Comparison of ENCODE assay signal across 1 cellular context in the genomic region with DNA sequence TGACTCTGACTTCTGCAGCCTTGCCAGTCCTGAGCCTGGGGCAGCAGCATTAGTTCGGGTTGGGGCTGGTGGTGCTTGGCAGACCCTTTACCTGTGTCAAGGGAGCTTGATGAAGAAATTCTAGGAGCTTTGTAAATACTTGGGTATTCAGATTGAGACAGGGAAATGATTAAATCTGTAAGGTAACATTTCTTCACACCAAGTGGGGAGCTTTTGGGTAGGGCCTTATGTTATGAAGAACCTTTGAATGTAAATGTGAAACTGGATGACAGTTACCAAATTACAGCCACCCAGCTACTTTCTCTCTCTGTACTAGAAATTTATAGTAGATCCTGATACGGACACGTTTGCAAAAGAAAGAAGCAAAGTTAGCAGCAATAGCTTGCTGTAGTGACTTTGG.
TF ChIP-seq lines count a peak whose summit lies in the region.

No MANE protein-coding gene starts in this region.

TF ChIP-seq in GM12878, 131 proteins besides CTCF, POLR2A, EP300 and RAD21 (continued from another document):
- TF ChIP-seq ZBTB11 (CRISPR knock-in tag; IDR thresholded peaks at IDR 0.05): no peak
TF ChIP-seq in GM12878: peak in this region for 0.
